ENCODE assay signal across 8 cellular contexts in genomic region chr15:63188937-63189871, GRCh38. TPM values are rescaled to one million over a fixed set of nuclear protein-coding genes. Genes with fewer than 3 reads are reported as not detected.
DNase-seq lines count a peak whose midpoint lies in the region; ATAC-seq, FAIRE-seq and TF ChIP-seq lines count a peak whose summit lies in the region.

TSS of gene RAB8B (plus strand) at chr15:63189606. CDS start at chr15:63189625, 19 bp downstream.

- H3K36me3 ChIP-seq in HUES64 (ENCODE audit: insufficient read depth, low read length) (no peaks in the 10 kb centered on the region), OCI-LY3 (replicated peaks; ENCODE audit: low read depth, low read length) (no peaks in the 10 kb centered on the region), endothelial cell of umbilical vein (ENCODE audit: control insufficient read depth in 2 of 2, extremely low read depth in 1 of 2, insufficient read depth in 2 of 2, low read length in 2 of 2) (no peaks in the 10 kb centered on the region)

- H3K9ac ChIP-seq in HUES64 (ENCODE audit: low read depth, low read length) = peak within 1 kb of the TSS; percentile 89
- H3K9ac ChIP-seq in OCI-LY3 (ENCODE audit: low read length) = peak within 1 kb of the TSS; percentile 89
- H3K9ac ChIP-seq in endothelial cell of umbilical vein (replicated peaks; ENCODE audit: extremely low read depth, insufficient read depth, low read length) = peak within 1 kb of the TSS; percentile 75

- H3K9me1 ChIP-seq in endothelial cell of umbilical vein (replicated peaks; ENCODE audit: control insufficient read depth, extremely low read depth, insufficient read depth, low read length) = no peaks in the 10 kb centered on the region

- no peaks in the 10 kb centered on the region for H3K27me3 ChIP-seq in HUES64 (ENCODE audit: insufficient read depth, low read length)
- no peaks in the 10 kb centered on the region for H3K27me3 ChIP-seq in OCI-LY3 (ENCODE audit: low read depth, low read length)
- H3K27me3 ChIP-seq in endothelial cell of umbilical vein (ENCODE audit: control insufficient read depth in 2 of 2, insufficient read depth in 2 of 2, low read length in 2 of 2) = no peaks in the 10 kb centered on the region

- intact Hi-C loops in endothelial cell of umbilical vein (cut with micrococcal nuclease) = loop anchor here (1.0 to 2.0 kb wide), 7 partner anchors 32 to 140 kb away; partner anchors contain the start of genes APH1B, LACTB and RPS27L

- H3K4me2 ChIP-seq in OCI-LY3 (ENCODE audit: low read length) (peak within 1 kb of the TSS; percentile 97), endothelial cell of umbilical vein (ENCODE audit: insufficient read depth, low read length) (peak within 1 kb of the TSS; percentile 94)

- dilution Hi-C loops in endothelial cell of umbilical vein (cut with MboI; ENCODE audit: extremely low pct_ligation_motif_present, low sequenced_read_pairs) = no loop called here

- under 1% methylated on average over 77 of the region's 77 CpGs for WGBS in HUES64

- peak; percentile 81 for FAIRE-seq in endothelial cell of umbilical vein (lab: Jason Lieb, UNC)

- POLR2A ChIA-PET in endothelial cell of umbilical vein (lab: Charles Lee) = interaction anchor here (0.6 to 1.3 kb wide), 3 partner anchors 11 to 89 kb away, joined by 3 to 10 read pairs (median 5); partner anchors contain the start of gene RPS27L

- H3K9me3 ChIP-seq in HUES64 (ENCODE audit: insufficient read depth, low read depth, low read length) = no peaks in the 10 kb centered on the region
- H3K9me3 ChIP-seq in OCI-LY3 (ENCODE audit: insufficient read depth, low read length) = no peaks in the 10 kb centered on the region
- no peaks in the 10 kb centered on the region for H3K9me3 ChIP-seq in endothelial cell of umbilical vein (replicated peaks; ENCODE audit: control insufficient read depth, insufficient read depth, low read length)

- H3K4me3 ChIP-seq in HUES64 (ENCODE audit: low read length) (peak within 1 kb of the TSS; percentile 96), OCI-LY3 (ENCODE audit: low read length) (peak within 1 kb of the TSS; percentile 94), endothelial cell of umbilical vein (replicated peaks in 1 of 3; ENCODE audit: insufficient read depth in 1 of 3, low read depth in 1 of 3, low read length in 3 of 3) (peak within 1 kb of the TSS; percentile 62 to 88 (median 74))

- TF ChIP-seq CTCF in OCI-LY3 (IDR thresholded peaks at IDR 0.05; ENCODE audit: low read depth, low read length) (no peak), endothelial cell of umbilical vein (IDR thresholded peaks at IDR 0.05; ENCODE audit: extremely low read depth in 1 of 2, insufficient read depth in 1 of 2, low read depth in 1 of 2, low read length in 2 of 2) (no peak)

- ATAC-seq in GM21447 (IDR thresholded peaks at IDR 0.05; ENCODE audit: unreplicated experiment) = peak; percentile 62

- peak; percentile 86 for TF ChIP-seq POLR2A in endothelial cell of umbilical vein (IDR thresholded peaks at IDR 0.05; ENCODE audit: low read depth, low read length)

- H4K20me1 ChIP-seq in OCI-LY3 (ENCODE audit: insufficient read depth, low read length) (peaks cover 3% of the 10 kb centered on the region; the same call in 1 of the 2 replicates), endothelial cell of umbilical vein (replicated peaks; ENCODE audit: control insufficient read depth, extremely low read depth, insufficient read depth, low read length) (peaks cover 2% of the 10 kb centered on the region)

- CTCF ChIA-PET in endothelial cell of umbilical vein (lab: Charles Lee) = interaction anchor here (0.7 to 1.2 kb wide), 4 partner anchors 23 to 40 kb away, joined by 4 read pairs; partner anchors contain the start of gene RPS27L

- DNase-seq in DMS 273 (lab: John Stamatoyannopoulos, UW; ENCODE audit: unreplicated experiment) = peak; percentile 97
- peak; percentile 99 for DNase-seq in activated T-cell treated with anti-CD3 and anti-CD28 coated beads for 1 hour (ENCODE audit: low read depth)
- DNase-seq in endothelial cell of umbilical vein (ENCODE audit: low read depth, low spot score) = peak; percentile 94
- peak; percentile 96 for DNase-seq in midbrain (lab: John Stamatoyannopoulos, UW)
- DNase-seq in stimulated activated CD8-positive, alpha-beta memory T cell treated with anti-CD3 and anti-CD28 coated beads, Interleukin-15, amount 100 ng/mL, for 48 hours (ENCODE audit: low read depth in 2 of 2) = peak; percentile 98

- H3K79me2 ChIP-seq in OCI-LY3 (ENCODE audit: low read length) (peaks cover 31% of the 10 kb centered on the region), endothelial cell of umbilical vein (ENCODE audit: control insufficient read depth, insufficient read depth, low read length) (peaks cover 47% of the 10 kb centered on the region)

- BruUV-seq in endothelial cell of umbilical vein (replicated peaks; lab: Mats Ljungman, UMichigan) = TSS peak; percentile 30

- H2AFZ ChIP-seq in OCI-LY3 (ENCODE audit: low read depth, low read length) = peak within 1 kb of the TSS; percentile 85
- H2AFZ ChIP-seq in endothelial cell of umbilical vein (ENCODE audit: low read depth, low read length) = peak within 1 kb of the TSS; percentile 99

- H3K4me1 ChIP-seq in HUES64 (ENCODE audit: insufficient read depth, low read length) (peaks cover 35% of the 10 kb centered on the region), OCI-LY3 (ENCODE audit: low read length) (peaks cover 52% of the 10 kb centered on the region), endothelial cell of umbilical vein (ENCODE audit: control insufficient read depth, extremely low read depth, insufficient read depth, low read length) (peaks cover 30% of the 10 kb centered on the region)

- peak within 1 kb of the TSS; percentile 75 for H3K27ac ChIP-seq in HUES64 (ENCODE audit: low read depth, low read length)
- H3K27ac ChIP-seq in OCI-LY3 (ENCODE audit: low read length) = peak within 1 kb of the TSS; percentile 44
- H3K27ac ChIP-seq in endothelial cell of umbilical vein (ENCODE audit: insufficient read depth, low read depth, low read length) = peak within 1 kb of the TSS; percentile 58

TF ChIP-seq in endothelial cell of umbilical vein, 7 proteins besides CTCF, POLR2A, EP300 and RAD21:
- TF ChIP-seq JUN (IDR thresholded peaks at IDR 0.05; ENCODE audit: borderline replicate concordance, insufficient read depth, insufficient read length, low read depth) = no peak
- peak; percentile 84 for TF ChIP-seq POLR2AphosphoS5 (IDR thresholded peaks at IDR 0.05; ENCODE audit: insufficient read depth, low read depth, low read length)

RNA-seq across cellular contexts. Expression of gene RAB8B, which starts in this region (rescaled TPM):
- 19.6 TPM for polyA plus RNA-seq in HUES64 (2013, experiment 1 of 2)
- polyA plus RNA-seq in HUES64 (2013, experiment 2 of 2) = 24.9 TPM
- 50.3 and 52.5 TPM in 2 replicates for total RNA-seq in endothelial cell of umbilical vein
- polyA plus RNA-seq in endothelial cell of umbilical vein = 7.5 and 10.4 TPM in 2 replicates
- 16.2 and 17.8 TPM in 2 replicates for polyA plus RNA-seq in endothelial cell of umbilical vein (2011; cell fraction: cytosol; rRNA removed)
- polyA plus RNA-seq in endothelial cell of umbilical vein (2011; cell fraction: nucleus; rRNA removed) = 16.0 and 23.7 TPM in 2 replicates
- polyA plus RNA-seq in endothelial cell of umbilical vein (2012) = 38.0 and 52.8 TPM in 2 replicates
- polyA minus RNA-seq in endothelial cell of umbilical vein = 31.1 and 38.5 TPM in 2 replicates
- 30.1 TPM for polyA minus RNA-seq in endothelial cell of umbilical vein (2011; cell fraction: cytosol; rRNA and poly(A)+ RNA removed)
- 11.3 and 19.3 TPM in 2 replicates for polyA minus RNA-seq in endothelial cell of umbilical vein (2011; cell fraction: nucleus; rRNA and poly(A)+ RNA removed)

Comparison
In these comparisons a context has a peak if more than half of its experiments do, and no peak if none do; other contexts are left out.
1. Peak in every context shown above with its lines: DNase-seq, ATAC-seq, H3K4me3 ChIP-seq and H3K27ac ChIP-seq.